In the genomic region with DNA sequence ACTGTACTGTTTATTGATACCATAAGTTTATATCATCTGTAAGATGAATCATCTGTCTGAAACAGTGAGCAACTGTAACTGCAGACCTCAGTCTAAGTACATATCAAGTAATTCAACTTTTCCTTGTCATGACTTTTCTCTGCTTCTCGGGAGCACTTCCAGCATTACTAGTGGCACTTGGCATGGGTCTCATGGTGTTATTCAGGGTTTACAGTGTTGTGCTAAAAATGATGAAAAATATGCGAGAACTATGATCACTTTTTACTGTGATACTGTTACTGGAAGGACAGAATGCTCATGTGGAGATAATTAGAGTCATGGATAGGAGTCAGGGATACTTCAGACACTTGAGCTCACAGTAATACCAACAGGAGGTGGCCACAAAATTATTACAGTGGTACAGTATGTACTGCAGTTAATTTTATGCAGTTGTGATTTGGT, we compare ENCODE assay signal across 1 cellular context.
TF ChIP-seq lines count a peak whose summit lies in the region.

No MANE protein-coding gene starts in this region.

TF ChIP-seq in HCT116, 20 proteins besides CTCF, POLR2A, EP300 and RAD21 (continued from another document):
- TF ChIP-seq REST (IDR thresholded peaks at IDR 0.05; ENCODE audit: low read depth): no peak
TF ChIP-seq in HCT116: peak in this region for 0.
